ENCODE assay signal across 22 cellular contexts in genomic region chr1:1914101-1914811, GRCh38. TPM values are rescaled to one million over a fixed set of nuclear protein-coding genes. Genes with fewer than 3 reads are reported as not detected.
A peak's percentile ranks its signal among the peaks of the same experiment; 100 is the strongest.
DNase-seq lines count a peak whose midpoint lies in the region; ATAC-seq, FAIRE-seq and TF ChIP-seq lines count a peak whose summit lies in the region.
"Had no signal": no experiment of that assay in that cellular context is flagged by ENCODE, and none has a peak within 500 bp of the region (broad histone marks: within the 10 kb centered on the region; RNA-seq: fewer than 3 reads in every experiment).

No MANE protein-coding gene starts in this region.

- ATAC-seq in right cardiac atrium, result no peak
- ATAC-seq in pancreas, result no peak
- ATAC-seq: natural killer cell treated with Interleukin-12 subunit alpha and Interleukin-12 subunit beta and Interleukin-15 and Interleukin-18, amount 100 ng/mL, for 72 hours; stimulated activated naive B cell treated with anti-CD40 and anti-IgM and Interleukin-4, amounts not matched to agents 10 μg/mL and 1 μg/mL and 100 μg/mL, for 72 hours had no signal

- in situ Hi-C loops in KBM-7 (cut with MboI; ENCODE audit: low pct_unique_long_range_greater_than_20kb, low sequenced_read_pairs), result no loop called here

- H3K4me3 ChIP-seq in right cardiac atrium (ENCODE audit: low read length) (no peak overlapping the region), left ventricle myocardium inferior (no peak overlapping the region), pancreas (no peak overlapping the region), breast epithelium (no peak overlapping the region)
- H3K4me3 ChIP-seq: ascending aorta, uterus had no signal

- DNase-seq in right cardiac atrium (peak in 2 of 3 donors; percentile 37 to 53), left ventricle myocardium inferior (no peak), islet precursor cell (peak; percentile 67), pancreas (peak in 5 of 6 donors; percentile 46 to 84 (median 59)), KBM-7 (no peak), occipital lobe (lab: John Stamatoyannopoulos, UW) (no peak), breast epithelium (ENCODE audit: low spot score in 2 of 2) (no peak), GDM1 (lab: John Stamatoyannopoulos, UW) (no peak)
- DNase-seq: ACHN; activated CD4-positive, alpha-beta T cell treated with anti-CD3 and anti-CD28 coated beads, Interleukin-2, amount 50 U/mL, for 4 hours; activated CD8-positive, alpha-beta memory T cell treated with anti-CD3 and anti-CD28 coated beads, Interleukin-2, amount 50 U/mL, for 4 hours; DMS79 treated with DMSO at 0.1 percent for 48 hours; head of caudate nucleus; Karpas-422; midbrain; stimulated activated CD4-positive, alpha-beta T cell treated with anti-CD3 and anti-CD28 coated beads, Interleukin-4, amount 100 ng/mL, for 1 hour; stimulated activated naive B cell treated with anti-CD40 and anti-IgM and Interleukin-4, amounts not matched to agents 10 μg/mL and 1 μg/mL and 100 μg/mL, for 72 hours; T1000 had no signal

- H3K27me3 ChIP-seq in right cardiac atrium (ENCODE audit: control insufficient read depth, insufficient read depth), result no peaks in the 10 kb centered on the region
- no peaks in the 10 kb centered on the region for H3K27me3 ChIP-seq in left ventricle myocardium inferior (ENCODE audit: low read depth)
- no peaks in the 10 kb centered on the region for H3K27me3 ChIP-seq in pancreas
- H3K27me3 ChIP-seq in breast epithelium, result no peaks in the 10 kb centered on the region
- H3K27me3 ChIP-seq: ascending aorta, uterus had no signal

- H3K27ac ChIP-seq in right cardiac atrium (ENCODE audit: low read length) (no peak overlapping the region), left ventricle myocardium inferior (replicated peaks) (no peak overlapping the region), pancreas (peak overlapping the region; percentile 8 to 94 (median 62)), breast epithelium (no peak overlapping the region)
- H3K27ac ChIP-seq: ascending aorta, uterus had no signal

- 69% methylated on average over 14 of the region's 14 CpGs for WGBS in right cardiac atrium
- 32 to 40% methylated on average over 14 of the region's 14 CpGs for WGBS in pancreas, 2 donors

- intact Hi-C loops in right cardiac atrium (cut with DNase I), result no loop called here
- intact Hi-C loops in left ventricle myocardium inferior (cut with micrococcal nuclease), result no loop called here
- intact Hi-C loops in pancreas (cut with DNase I), result no loop called here
- intact Hi-C loops in breast epithelium (cut with DNase I; ENCODE audit: low total_unique reads), result no loop called here

- TF ChIP-seq CTCF in left ventricle myocardium inferior (IDR thresholded peaks at IDR 0.05; ENCODE audit: borderline replicate concordance) (no peak), pancreas (IDR thresholded peaks at IDR 0.05) (no peak), breast epithelium (IDR thresholded peaks at IDR 0.05) (no peak)

- H3K4me1 ChIP-seq in right cardiac atrium (ENCODE audit: control insufficient read depth, insufficient read depth, low read length) (no peaks in the 10 kb centered on the region), left ventricle myocardium inferior (peaks cover 23% of the 10 kb centered on the region), pancreas (peaks cover 7 to 26% (median 18%) of the 10 kb centered on the region in 3 donors), breast epithelium (peaks cover 6% of the 10 kb centered on the region in 2 donors)

- H3K36me3 ChIP-seq in left ventricle myocardium inferior (no peaks in the 10 kb centered on the region), pancreas (no peaks in the 10 kb centered on the region), breast epithelium (no peaks in the 10 kb centered on the region)
- H3K36me3 ChIP-seq: ascending aorta, uterus had no signal

- FAIRE-seq in pancreas (lab: Jason Lieb, UNC), result no peak

- H3K9me3 ChIP-seq in right cardiac atrium (ENCODE audit: control insufficient read depth, low read length) (no peaks in the 10 kb centered on the region), left ventricle myocardium inferior (replicated peaks) (no peaks in the 10 kb centered on the region), pancreas (no peaks in the 10 kb centered on the region), breast epithelium (no peaks in the 10 kb centered on the region)
- H3K9me3 ChIP-seq: ascending aorta, uterus had no signal

- TF ChIP-seq POLR2A in breast epithelium (IDR thresholded peaks at IDR 0.05), result no peak

RNA-seq across cellular contexts. Expression of gene CALML6, which starts 0.8 kb away (rescaled TPM):
- total RNA-seq in right cardiac atrium (under 1 TPM in 2 of 4 donors, not detected in 2; 0.24 to 0.36 TPM), left ventricle myocardium inferior (not detected), pancreas (1 to 10 TPM in 3 of 6 donors, under 1 TPM in 3; 0.39 to 1.4 (median 0.86) TPM), occipital lobe (not detected), breast epithelium (1 to 10 TPM in 1 of 3 donors, under 1 TPM in 1, not detected in 1; 0.33 to 1.2 TPM)
- polyA plus RNA-seq in right cardiac atrium (0.18 TPM), pancreas (1 to 10 TPM; 3.6 to 4.4 TPM)
- total RNA-seq: ascending aorta, H4 had no signal

RNA-seq across cellular contexts. Expression of gene TMEM52, which starts 4.8 kb away (rescaled TPM):
- total RNA-seq in right cardiac atrium (under 1 TPM; 0.34 to 0.89 (median 0.59) TPM), left ventricle myocardium inferior (0.47 TPM), pancreas (10 to 100 TPM; 43.6 to 98.9 (median 78.6) TPM), occipital lobe (1.1 TPM), breast epithelium (1 to 10 TPM in 2 of 3 donors, not detected in 1; 1.6 to 2.9 TPM)
- polyA plus RNA-seq in right cardiac atrium (1.9 TPM), pancreas (100 to 1,000 TPM in 1 of 2 donors, 10 to 100 TPM in 1; 72.2 to 120 TPM)
- total RNA-seq: ascending aorta had no signal

RNA-seq across cellular contexts. Expression of gene GNB1, which starts 23.4 kb away (rescaled TPM):
- 100 to 1,000 TPM; 152 to 205 (median 174) TPM for total RNA-seq in right cardiac atrium
- 73.7 TPM for polyA plus RNA-seq in right cardiac atrium
- 158 TPM for total RNA-seq in left ventricle myocardium inferior
- 100 to 1,000 TPM in 2 of 6 donors, 10 to 100 TPM in 4; 75.4 to 160 (median 97.5) TPM for total RNA-seq in pancreas
- polyA plus RNA-seq in pancreas, result 10 to 100 TPM; 42.3 to 71.1 TPM
- total RNA-seq in occipital lobe, result 144 TPM
- 100 to 1,000 TPM; 108 to 138 (median 123) TPM for total RNA-seq in breast epithelium

Comparison
In these comparisons a context has a peak if more than half of its experiments do, and no peak if none do; other contexts are left out.
1. DNase-seq: peak in right cardiac atrium (2 of 3), islet precursor cell (single experiment) and pancreas (5 of 6); none in left ventricle myocardium inferior (single experiment), KBM-7 (single experiment), occipital lobe (single experiment), breast epithelium (0 of 2) and GDM1 (single experiment).
2. H3K27ac ChIP-seq: peak in pancreas (4 of 4); none in right cardiac atrium (single experiment), left ventricle myocardium inferior (single experiment) and breast epithelium (0 of 2).
3. RNA of gene TMEM52, which starts 4.8 kb away (total RNA-seq): 43.6 to 98.9 TPM in pancreas; 1.6 to 2.9 TPM in breast epithelium, 1.1 TPM in occipital lobe (single experiment), 0.34 to 0.89 TPM in right cardiac atrium and 0.47 TPM in left ventricle myocardium inferior (single experiment); every median in the first group is over 10 times any median in the second.